In the genomic region with DNA sequence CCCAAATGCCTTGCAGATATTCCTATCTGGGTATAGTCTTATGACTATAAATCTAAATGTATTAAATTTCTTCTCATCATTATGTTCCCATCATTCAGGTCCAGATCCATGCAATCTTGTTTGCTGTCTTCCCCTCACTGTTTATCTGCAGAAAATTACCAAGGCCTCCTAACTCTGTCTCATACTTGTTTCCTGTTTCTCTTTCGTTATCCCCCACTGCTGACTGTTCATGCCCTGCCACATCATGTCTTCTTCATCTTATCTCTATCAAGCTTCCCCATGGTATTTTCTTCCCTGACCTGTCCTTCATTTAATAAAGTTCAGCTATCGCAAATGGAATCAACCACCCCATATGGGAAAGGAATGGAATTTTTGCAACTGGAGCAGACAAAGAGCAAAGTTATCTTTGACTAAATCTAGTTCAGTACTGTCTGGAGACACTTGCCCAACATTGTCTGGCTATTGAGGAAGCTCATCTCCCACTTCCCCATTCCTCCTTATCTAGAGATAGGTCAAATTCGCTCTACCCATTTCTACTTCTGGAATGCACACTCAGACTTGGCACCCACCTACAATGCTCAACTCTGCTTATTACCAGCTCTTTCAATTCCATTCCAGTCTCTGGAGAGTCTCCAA, we compare ENCODE assay signal across 14 cellular contexts.
A peak's percentile ranks its signal among the peaks of the same experiment; 100 is the strongest.
DNase-seq lines count a peak whose midpoint lies in the region; ATAC-seq lines count a peak whose summit lies in the region.
"Had no signal": no experiment of that assay in that cellular context is flagged by ENCODE, and none has a peak within 500 bp of the region (broad histone marks: within the 10 kb centered on the region; RNA-seq: fewer than 3 reads in every experiment).

No MANE protein-coding gene starts in this region.

- DNase-seq in T-helper 17 cell (no peak), myocyte (ENCODE audit: low read depth) (peak; percentile 3)
- DNase-seq in activated CD4-positive, alpha-beta T cell treated with anti-CD3 and anti-CD28 coated beads, Interleukin-2, amount 50 U/mL, for 4 hours: no peak
- DNase-seq in NK-92 treated with Interleukin-12 subunit alpha and Interleukin-12 subunit beta, amount 100 ng/mL, for 24 hours (lab: John Stamatoyannopoulos, UW): no peak
- DNase-seq: activated T-cell treated with anti-CD3 and anti-CD28 coated beads for 4 hours, dorsolateral prefrontal cortex, H9, islet precursor cell, right lobe of liver had no signal

- H3K27ac Mint-ChIP-seq in T-helper 17 cell: no peak overlapping the region
- H3K27ac Mint-ChIP-seq: H9; natural killer cell treated with Interleukin-12 subunit alpha and Interleukin-12 subunit beta and Interleukin-15 and Interleukin-18, amount 100 ng/mL, for 72 hours had no signal

- H3K4me3 Mint-ChIP-seq in T-helper 17 cell: peak overlapping the region; percentile 1
- H3K4me3 Mint-ChIP-seq: H9; natural killer cell treated with Interleukin-12 subunit alpha and Interleukin-12 subunit beta and Interleukin-15 and Interleukin-18, amount 100 ng/mL, for 72 hours had no signal

- ATAC-seq in GM18868 (IDR thresholded peaks at IDR 0.05; ENCODE audit: unreplicated experiment) (peak; percentile 64), HG03520 (IDR thresholded peaks at IDR 0.05; ENCODE audit: unreplicated experiment) (peak; percentile 87), T-helper 17 cell (no peak), GM19324 (IDR thresholded peaks at IDR 0.05; ENCODE audit: low FRiP score, unreplicated experiment) (no peak), GM19463 (IDR thresholded peaks at IDR 0.05; ENCODE audit: unreplicated experiment) (no peak)

- H3K4me1 Mint-ChIP-seq in T-helper 17 cell: peaks cover 4% of the 10 kb centered on the region
- H3K4me1 Mint-ChIP-seq: H9 had no signal

- no peaks in the 10 kb centered on the region for H3K27me3 Mint-ChIP-seq in T-helper 17 cell
- H3K27me3 Mint-ChIP-seq: natural killer cell treated with Interleukin-12 subunit alpha and Interleukin-12 subunit beta and Interleukin-15 and Interleukin-18, amount 100 ng/mL, for 72 hours had no signal

- H3K36me3 Mint-ChIP-seq in T-helper 17 cell (ENCODE audit: low read depth): no peaks in the 10 kb centered on the region
- H3K36me3 Mint-ChIP-seq: natural killer cell treated with Interleukin-12 subunit alpha and Interleukin-12 subunit beta and Interleukin-15 and Interleukin-18, amount 100 ng/mL, for 72 hours had no signal

- H3K9me3 ChIP-seq in T-helper 17 cell (ENCODE audit: control insufficient read depth, low read length, poor library complexity, severe bottlenecking): no peaks in the 10 kb centered on the region
- H3K9me3 ChIP-seq: right lobe of liver had no signal

Comparison
In these comparisons a context has a peak if more than half of its experiments do, and no peak if none do; other contexts are left out.
1. ATAC-seq: peak in GM18868 (single experiment) and HG03520 (single experiment); none in T-helper 17 cell (single experiment), GM19324 (single experiment) and GM19463 (single experiment).